In the genomic region with DNA sequence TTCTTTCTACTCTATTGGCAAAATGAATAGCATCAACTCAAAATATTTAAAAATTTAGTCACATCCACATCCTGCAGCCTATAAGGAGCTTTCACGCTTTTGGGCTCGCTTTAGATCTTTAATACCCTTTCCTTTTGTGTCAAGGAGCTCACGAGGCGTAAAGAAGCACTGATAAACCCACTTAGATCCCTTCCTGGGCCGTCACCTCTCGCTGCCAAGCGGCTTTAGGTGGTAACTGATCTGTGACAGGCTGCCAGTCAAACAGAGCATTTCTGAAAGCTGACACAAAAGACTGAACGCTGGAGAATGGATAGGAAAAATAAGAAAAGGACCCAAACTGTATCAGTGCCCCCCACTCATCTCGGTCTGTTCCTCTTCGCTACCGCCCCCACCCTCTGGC, we compare ENCODE assay signal across 8 cellular contexts.
DNase-seq lines count a peak whose midpoint lies in the region; ATAC-seq and TF ChIP-seq lines count a peak whose summit lies in the region.

No MANE protein-coding gene starts in this region.

- no peaks in the 10 kb centered on the region for H3K36me3 ChIP-seq in ectodermal cell (ENCODE audit: control insufficient read depth, insufficient read depth, low read length)
- H3K36me3 ChIP-seq in suprapubic skin = no peaks in the 10 kb centered on the region

- H3K27ac ChIP-seq in ectodermal cell (ENCODE audit: insufficient read depth, low read depth, low read length, poor library complexity, severe bottlenecking) (peak overlapping the region; percentile 9), suprapubic skin (no peak overlapping the region)

- TF ChIP-seq CTCF in suprapubic skin (IDR thresholded peaks at IDR 0.05) = no peak

- TF ChIP-seq POLR2A in suprapubic skin (IDR thresholded peaks at IDR 0.05) = no peak

- H3K4me3 ChIP-seq in ectodermal cell (ENCODE audit: insufficient read depth, low read depth, low read length) (no peak overlapping the region), skeletal muscle cell (ENCODE audit: low read depth, low read length) (peak overlapping the region; percentile 7), suprapubic skin (no peak overlapping the region)

- WGBS in ectodermal cell, 2 experiments = 33 to 35% methylated on average over 11 of the region's 11 CpGs
- WGBS in suprapubic skin = 72% methylated on average over 11 of the region's 11 CpGs

- no peaks in the 10 kb centered on the region for H3K9me3 ChIP-seq in ectodermal cell (ENCODE audit: control insufficient read depth, low read length)
- no peaks in the 10 kb centered on the region for H3K9me3 ChIP-seq in suprapubic skin

- no peaks in the 10 kb centered on the region for H3K27me3 ChIP-seq in ectodermal cell (ENCODE audit: control insufficient read depth, insufficient read depth, low read length, poor library complexity, severe bottlenecking)
- H3K27me3 ChIP-seq in suprapubic skin = no peaks in the 10 kb centered on the region

- H3K4me1 ChIP-seq in ectodermal cell (ENCODE audit: control insufficient read depth, insufficient read depth, low read length) = peaks cover 11% of the 10 kb centered on the region
- peaks cover 6% of the 10 kb centered on the region for H3K4me1 ChIP-seq in suprapubic skin

- no peak for DNase-seq in skeletal muscle cell (ENCODE audit: low read depth)
- no peak for DNase-seq in NCI-H2171 (lab: John Stamatoyannopoulos, UW)
- DNase-seq in suprapubic skin (ENCODE audit: low spot score in 2 of 2) = no peak
- no peak for DNase-seq in NOMO-1 treated with DMSO at 0.1 percent for 48 hours (lab: John Stamatoyannopoulos, UW; ENCODE audit: unreplicated experiment)
- no peak for DNase-seq in NCI-H1930 (lab: John Stamatoyannopoulos, UW)

- no peak for TF ChIP-seq EP300 in suprapubic skin (IDR thresholded peaks at IDR 0.05)

- peak; percentile 34 for ATAC-seq in GM19328 (IDR thresholded peaks at IDR 0.05; ENCODE audit: unreplicated experiment)
- ATAC-seq in HG03095 (IDR thresholded peaks at IDR 0.05; ENCODE audit: unreplicated experiment) = peak; percentile 26
